8 cellular contexts compared by ENCODE assay signal in the genomic region with DNA sequence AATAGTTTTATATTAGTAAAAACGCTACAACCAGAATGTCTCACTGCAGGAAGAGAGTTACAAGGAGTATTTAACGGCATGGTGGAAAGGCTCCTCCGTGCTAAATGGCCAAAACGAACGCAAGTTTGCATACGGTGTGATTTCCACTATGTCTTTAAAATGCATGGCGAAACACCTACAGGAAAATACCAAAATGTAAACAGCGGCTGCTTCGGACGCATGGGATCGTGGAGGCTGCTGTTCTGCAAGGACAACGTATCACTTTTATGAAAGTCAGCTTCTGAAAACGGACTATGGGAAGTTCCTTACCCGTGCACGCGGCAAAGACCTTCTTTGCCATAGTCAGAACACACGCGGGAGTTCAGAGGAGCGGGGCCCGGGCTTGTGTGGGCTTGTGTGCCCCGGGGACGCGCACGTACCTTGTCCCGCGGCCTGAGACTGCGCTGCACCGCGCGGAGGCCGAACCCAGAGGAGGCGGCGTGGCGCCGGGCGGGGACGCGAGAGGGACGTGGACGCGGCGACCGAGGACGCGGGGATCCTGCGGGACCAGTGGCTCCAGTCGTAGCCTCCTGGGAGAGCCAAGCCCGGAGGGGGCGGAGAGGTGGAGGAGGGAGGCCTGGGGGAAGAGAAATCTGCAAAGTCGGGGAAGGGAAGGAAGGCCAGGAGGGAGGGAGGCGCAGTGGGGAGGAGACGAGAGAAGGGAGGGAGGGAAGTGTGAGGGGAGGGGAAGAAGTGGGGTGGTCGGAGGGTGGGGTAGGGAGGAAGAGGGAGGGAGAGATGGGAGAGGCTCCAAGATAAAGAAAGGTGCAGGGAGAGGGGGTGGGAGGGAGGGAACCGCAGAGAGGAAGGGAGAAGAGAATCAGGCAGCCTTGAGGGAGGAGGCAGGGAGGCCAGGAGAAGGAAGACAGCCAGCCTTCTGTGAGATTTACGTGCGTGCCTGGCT. TPM values are rescaled to one million over a fixed set of nuclear protein-coding genes. Genes with fewer than 3 reads are reported as not detected.
DNase-seq lines count a peak whose midpoint lies in the region; ATAC-seq and TF ChIP-seq lines count a peak whose summit lies in the region.

Gene CMBL, minus strand, starts transcription at position 697 of the 943 bp plus-strand sequence. CDS start 17,140 bp downstream, outside the sequence.

- TF ChIP-seq CTCF in GM06990 (IDR thresholded peaks at IDR 0.05; ENCODE audit: insufficient read depth, low read length, poor library complexity, severe bottlenecking): no peak
- TF ChIP-seq CTCF in IMR-90 (conservative IDR thresholded peaks at IDR 0.05; ENCODE audit: low read depth, low read length): no peak
- no peak for TF ChIP-seq CTCF in kidney epithelial cell (IDR thresholded peaks at IDR 0.05; ENCODE audit: insufficient read depth, low read length, poor library complexity, severe bottlenecking)
- TF ChIP-seq CTCF in smooth muscle cell (IDR thresholded peaks at IDR 0.05; ENCODE audit: borderline replicate concordance, insufficient read depth, poor library complexity, severe bottlenecking): no peak

- peak within 1 kb of the TSS; percentile 87 for H3K23ac ChIP-seq in IMR-90 (ENCODE audit: low read depth, low read length)

- H3K36me3 ChIP-seq in GM06990 (ENCODE audit: control insufficient read depth, insufficient read depth, low read length) (no peaks in the 10 kb centered on the region; the same call in 1 of the 2 replicates), IMR-90 (ENCODE audit: control insufficient read depth, insufficient read depth, low read length) (peaks cover 2% of the 10 kb centered on the region; the same call in 1 of the 2 replicates), kidney epithelial cell (ENCODE audit: control insufficient read depth, insufficient read depth, low read length) (no peaks in the 10 kb centered on the region), smooth muscle cell (ENCODE audit: low read depth) (no peaks in the 10 kb centered on the region)

- WGBS in IMR-90 (ENCODE audit: extremely low coverage in 2 of 2, insufficient read length in 1 of 2), 2 experiments: 2% methylated on average over 26 of the region's 56 CpGs; no CpG with 5 or more reads in 1 of the 2 experiments
- 4% methylated on average over 44 of the region's 56 CpGs for WGBS in smooth muscle cell (ENCODE audit: low lambda C conversion rate)

- DNase-seq in GM06990 (ENCODE audit: extremely low read depth, insufficient read length): peak; percentile 64
- DNase-seq in IMR-90: peak; percentile 48
- DNase-seq in central memory CD8-positive, alpha-beta T cell (ENCODE audit: low spot score in 2 of 2): no peak
- DNase-seq in kidney epithelial cell (ENCODE audit: low read depth): no peak
- peak; percentile 5 for DNase-seq in smooth muscle cell (lab: John Stamatoyannopoulos, UW; ENCODE audit: unreplicated experiment)
- DNase-seq in inferior parietal cortex (ENCODE audit: extremely low spot score): no peak

- H4K8ac ChIP-seq in IMR-90 (ENCODE audit: low read depth in 2 of 2, low read length in 2 of 2): peak within 1 kb of the TSS; percentile 68 to 69; a peak in 3 of 4 replicates

- H3K27ac ChIP-seq in IMR-90 (ENCODE audit: insufficient read depth, low read length) (peak within 1 kb of the TSS; percentile 90), smooth muscle cell (ENCODE audit: low read depth) (no peak within 1 kb of the TSS)

- in situ Hi-C loops in IMR-90 (cut with MboI; ENCODE audit: low sequenced_read_pairs): no loop called here

- peak within 1 kb of the TSS; percentile 58 for H3K56ac ChIP-seq in IMR-90 (ENCODE audit: extremely low read depth, insufficient read depth, low read length)

- H2BK5ac ChIP-seq in IMR-90 (ENCODE audit: low read depth, low read length, poor library complexity, severe bottlenecking): peak within 1 kb of the TSS; percentile 67

- peak within 1 kb of the TSS; percentile 18; the same call in 1 of the 2 replicates for H2AK5ac ChIP-seq in IMR-90 (ENCODE audit: low read depth, low read length)

- peaks cover 0 to 15% of the 10 kb centered on the region in 2 experiments; a peak in 1 of 4 replicates for H3K79me1 ChIP-seq in IMR-90 (ENCODE audit: low read depth in 1 of 2, low read length in 2 of 2)

- peaks cover 7% of the 10 kb centered on the region for H3K4me1 Mint-ChIP-seq in central memory CD8-positive, alpha-beta T cell

- POLR2A ChIA-PET in IMR-90 (lab: Charles Lee; ENCODE audit: unreplicated experiment): no interaction called here

- no peak for TF ChIP-seq POLR2A in IMR-90 (IDR thresholded peaks at IDR 0.05; ENCODE audit: low read depth, low read length)

- H4K91ac ChIP-seq in IMR-90 (ENCODE audit: insufficient read depth, low read depth, low read length): peak within 1 kb of the TSS; percentile 83

- H3F3A ChIP-seq in smooth muscle cell (ENCODE audit: low read depth): peaks cover 13% of the 10 kb centered on the region

- H3K4me1 ChIP-seq in IMR-90 (ENCODE audit: control insufficient read depth, insufficient read depth, low read length) (peaks cover 8% of the 10 kb centered on the region), smooth muscle cell (ENCODE audit: low read depth) (no peaks in the 10 kb centered on the region)

- intact Hi-C loops in IMR-90 (cut with micrococcal nuclease): loop anchor here (1.0 kb wide), 1 partner anchor 43 kb away; no protein-coding TSS in a partner anchor

- H2BK120ac ChIP-seq in IMR-90 (ENCODE audit: low read depth, low read length): peak within 1 kb of the TSS; percentile 88

- no peaks in the 10 kb centered on the region for H3K36me3 Mint-ChIP-seq in central memory CD8-positive, alpha-beta T cell (ENCODE audit: insufficient read depth)

- H3K14ac ChIP-seq in IMR-90 (replicated peaks; ENCODE audit: low read depth, low read length): peak within 1 kb of the TSS; percentile 57

- H3K4ac ChIP-seq in IMR-90 (ENCODE audit: low read depth, low read length): peak within 1 kb of the TSS; percentile 49

- H3K9me3 ChIP-seq in IMR-90 (ENCODE audit: control insufficient read depth, insufficient read depth, low read length) (no peaks in the 10 kb centered on the region), smooth muscle cell (replicated peaks; ENCODE audit: low read depth) (no peaks in the 10 kb centered on the region)

- peak; percentile 76 for ATAC-seq in GM21717 (IDR thresholded peaks at IDR 0.05; ENCODE audit: unreplicated experiment)
- ATAC-seq in IMR-90 (ENCODE audit: low read depth): peak; percentile 92
- peak; percentile 89 for ATAC-seq in SK-N-SH treated with all-trans-retinoic acid at 6 μM for 48 hours
- ATAC-seq in central memory CD8-positive, alpha-beta T cell (replicated peaks; ENCODE audit: extremely low read depth, poor library complexity, severe bottlenecking): no peak

- peak within 1 kb of the TSS; percentile 7; the same call in 2 of the 3 replicates for H2BK15ac ChIP-seq in IMR-90 (ENCODE audit: low read depth, low read length)

- H4K20me1 ChIP-seq in IMR-90 (ENCODE audit: insufficient read depth, low read length) (no peaks in the 10 kb centered on the region), smooth muscle cell (ENCODE audit: low read depth) (no peaks in the 10 kb centered on the region)

- no peaks in the 10 kb centered on the region for H3K79me2 ChIP-seq in smooth muscle cell (ENCODE audit: low read depth)

- TF ChIP-seq RAD21 in IMR-90 (IDR thresholded peaks at IDR 0.05; ENCODE audit: low read length): no peak

- peak within 1 kb of the TSS; percentile 62; the same call in 1 of the 2 replicates for H2BK20ac ChIP-seq in IMR-90 (ENCODE audit: low read depth, low read length)

- dilution Hi-C loops in IMR-90 (cut with HindIII; ENCODE audit: low sequenced_read_pairs, unreplicated experiment): no loop called here

- peak within 1 kb of the TSS; percentile 99 for H2AFZ ChIP-seq in IMR-90 (replicated peaks; ENCODE audit: low read length, poor library complexity)
- H2AFZ ChIP-seq in smooth muscle cell (ENCODE audit: low read depth): peak within 1 kb of the TSS; percentile 96

- H3K27ac Mint-ChIP-seq in central memory CD8-positive, alpha-beta T cell (ENCODE audit: low read depth): no peak within 1 kb of the TSS

- CTCF ChIA-PET in IMR-90 (lab: Yijun Ruan, JAX): no interaction called here

- H3K9ac ChIP-seq in IMR-90 (ENCODE audit: low read depth, low read length): peak within 1 kb of the TSS; percentile 90
- peak within 1 kb of the TSS; percentile 52 for H3K9ac ChIP-seq in smooth muscle cell (ENCODE audit: low read depth)

- H3K9me1 ChIP-seq in IMR-90 (ENCODE audit: insufficient read depth, low read length): 0 out of 2 replicates have a peak, but pooled peaks cover 5% of the 10 kb centered on the region

- H3K9me3 Mint-ChIP-seq in central memory CD8-positive, alpha-beta T cell: no peaks in the 10 kb centered on the region

- H3K4me3 ChIP-seq in GM06990 (replicated peaks; ENCODE audit: low read depth, low read length) (peak within 1 kb of the TSS; percentile 75), IMR-90 (ENCODE audit: insufficient read depth, low read depth, low read length) (peak within 1 kb of the TSS; percentile 82), kidney epithelial cell (ENCODE audit: low read depth, low read length) (peak within 1 kb of the TSS; percentile 61), smooth muscle cell (peak within 1 kb of the TSS; percentile 84)

- peak within 1 kb of the TSS; percentile 84 for H3K18ac ChIP-seq in IMR-90 (ENCODE audit: low read depth, low read length)

- H3K27me3 ChIP-seq in GM06990 (replicated peaks; ENCODE audit: control insufficient read depth, insufficient read depth, low read length) (no peaks in the 10 kb centered on the region; the same call in 1 of the 2 replicates), IMR-90 (ENCODE audit: control insufficient read depth, insufficient read depth, low read length) (no peaks in the 10 kb centered on the region), kidney epithelial cell (ENCODE audit: control insufficient read depth, insufficient read depth, low read length) (no peaks in the 10 kb centered on the region), smooth muscle cell (ENCODE audit: low read depth) (no peaks in the 10 kb centered on the region)

- peaks cover 31% of the 10 kb centered on the region for H3K27me3 Mint-ChIP-seq in central memory CD8-positive, alpha-beta T cell

- BruUV-seq in IMR-90 (replicated peaks; lab: Mats Ljungman, UMichigan): no TSS peak

- peak within 1 kb of the TSS; percentile 73 for H4K5ac ChIP-seq in IMR-90 (ENCODE audit: low read depth, low read length)

- peak within 1 kb of the TSS; percentile 77 for H2AK9ac ChIP-seq in IMR-90 (replicated peaks; ENCODE audit: low read depth, low read length, poor library complexity)

- peak within 1 kb of the TSS; percentile 84 for H3K4me3 Mint-ChIP-seq in central memory CD8-positive, alpha-beta T cell

- H3K4me2 ChIP-seq in IMR-90 (ENCODE audit: low read depth, low read length): peak within 1 kb of the TSS; percentile 96
- H3K4me2 ChIP-seq in smooth muscle cell: peak within 1 kb of the TSS; percentile 87

RNA-seq across cellular contexts. Expression of gene CMBL, which starts in this region (rescaled TPM):
- 5.0 and 5.8 TPM in 2 replicates for total RNA-seq in IMR-90 (2012; rRNA removed)
- polyA plus RNA-seq in IMR-90 (2012; rRNA removed): 25.9 and 26.3 TPM in 2 replicates
- polyA plus RNA-seq in IMR-90 (2012; cell fraction: cytosol; rRNA removed): 7.6 and 31.9 TPM in 2 replicates
- 6.3 and 8.1 TPM in 2 replicates for polyA plus RNA-seq in IMR-90 (2012; cell fraction: nucleus; rRNA removed; ENCODE audit: low replicate concordance)
- total RNA-seq in kidney epithelial cell: 7.7 and 7.8 TPM in 2 replicates
- total RNA-seq in smooth muscle cell: 6.3 and 11.4 TPM in 2 replicates
- 12.0 and 12.1 TPM in 2 replicates for polyA plus RNA-seq in smooth muscle cell

Comparison
In these comparisons a context has a peak if more than half of its experiments do, and no peak if none do; other contexts are left out.
1. DNase-seq: peak in GM06990 (single experiment), IMR-90 (single experiment) and smooth muscle cell (single experiment); none in central memory CD8-positive, alpha-beta T cell (0 of 2), kidney epithelial cell (single experiment) and inferior parietal cortex (single experiment).
2. Peak in every context shown above with its lines, with median percentiles within 50 percentile points of each other: H3K4me3 ChIP-seq.